In the genomic region with DNA sequence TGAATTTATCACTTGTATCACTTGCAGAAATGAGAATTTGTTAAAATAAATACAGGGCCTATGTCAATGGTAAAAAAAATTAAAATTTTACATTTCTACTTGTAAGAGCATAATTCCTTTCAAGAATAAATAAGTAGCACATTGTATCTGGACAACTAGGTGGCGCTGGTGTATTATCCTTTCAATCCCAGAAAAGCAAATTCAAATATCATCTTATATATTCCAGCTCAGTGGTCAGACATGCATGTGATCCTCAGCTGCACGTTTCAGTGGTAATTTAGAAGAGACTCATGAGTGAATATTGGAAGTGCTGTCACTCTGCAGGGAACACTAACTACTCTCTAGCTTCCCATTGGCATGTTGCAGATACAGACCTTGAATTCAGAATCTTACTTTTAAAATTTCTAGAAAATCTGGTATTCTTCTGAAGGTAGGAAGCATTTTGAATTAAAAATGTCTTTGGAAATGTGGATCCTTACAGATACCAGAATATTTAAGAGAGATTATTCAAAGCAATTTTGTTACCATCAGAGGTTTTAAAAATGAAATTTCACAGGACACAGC, we compare ENCODE assay signal across 8 cellular contexts.
DNase-seq lines count a peak whose midpoint lies in the region; ATAC-seq and TF ChIP-seq lines count a peak whose summit lies in the region.

No MANE protein-coding gene starts in this region.

- no peak for ATAC-seq in GM23338
- no peak for ATAC-seq in stimulated activated naive B cell treated with anti-CD40 and anti-IgM and Interleukin-4, amounts not matched to agents 10 μg/mL and 1 μg/mL and 100 μg/mL, for 72 hours (replicated peaks)
- no peak for ATAC-seq in HG02678 (IDR thresholded peaks at IDR 0.05; ENCODE audit: unreplicated experiment)

- no peaks in the 10 kb centered on the region for H3K9me3 Mint-ChIP-seq in GM23338
- H3K9me3 Mint-ChIP-seq in stimulated activated naive B cell treated with anti-CD40 and anti-IgM and Interleukin-4, amounts not matched to agents 10 μg/mL and 1 μg/mL and 100 μg/mL, for 72 hours, result no peaks in the 10 kb centered on the region

- H3K4me3 ChIP-seq in GM23338, result no peak overlapping the region

- no peak overlapping the region for H3K27ac ChIP-seq in GM23338 (ENCODE audit: low read depth)

- H3K36me3 ChIP-seq in GM23338 (ENCODE audit: insufficient read depth), result no peaks in the 10 kb centered on the region

- no peaks in the 10 kb centered on the region for H3K79me2 ChIP-seq in GM23338 (replicated peaks; ENCODE audit: insufficient read depth)

- peaks cover 14% of the 10 kb centered on the region for H3K4me1 ChIP-seq in GM23338 (ENCODE audit: insufficient read depth)

- no peak overlapping the region for H3K4me3 Mint-ChIP-seq in GM23338
- H3K4me3 Mint-ChIP-seq in stimulated activated naive B cell treated with anti-CD40 and anti-IgM and Interleukin-4, amounts not matched to agents 10 μg/mL and 1 μg/mL and 100 μg/mL, for 72 hours, result no peak overlapping the region

- no peaks in the 10 kb centered on the region for H4K20me1 ChIP-seq in GM23338 (replicated peaks; ENCODE audit: insufficient read depth)

- H3K4me1 Mint-ChIP-seq in GM23338, result peaks cover 20% of the 10 kb centered on the region
- peaks cover 0 to 8% of the 10 kb centered on the region in 2 donors for H3K4me1 Mint-ChIP-seq in stimulated activated naive B cell treated with anti-CD40 and anti-IgM and Interleukin-4, amounts not matched to agents 10 μg/mL and 1 μg/mL and 100 μg/mL, for 72 hours

- H3K4me2 ChIP-seq in GM23338, result 0 out of 2 replicates have a peak overlapping the region, but pooled peaks have one; percentile 2

- peak; percentile 67 to 91 for TF ChIP-seq CTCF in GM23338 (conservative IDR thresholded peaks at IDR 0.05; ENCODE audit: low read depth in 2 of 2)

- no peak overlapping the region for H2AFZ ChIP-seq in GM23338

- in situ Hi-C loops in ACHN (cut with HindIII; ENCODE audit: low pct_ligation_motif_present, low pct_unique_long_range_greater_than_20kb, low sequenced_read_pairs), result no loop called here

- no peak overlapping the region for H3K27ac Mint-ChIP-seq in GM23338
- no peak overlapping the region for H3K27ac Mint-ChIP-seq in stimulated activated naive B cell treated with anti-CD40 and anti-IgM and Interleukin-4, amounts not matched to agents 10 μg/mL and 1 μg/mL and 100 μg/mL, for 72 hours

- H3K27me3 Mint-ChIP-seq in GM23338 (ENCODE audit: insufficient read depth, low read depth, poor library complexity), result no peaks in the 10 kb centered on the region
- H3K27me3 Mint-ChIP-seq in stimulated activated naive B cell treated with anti-CD40 and anti-IgM and Interleukin-4, amounts not matched to agents 10 μg/mL and 1 μg/mL and 100 μg/mL, for 72 hours, result no peaks in the 10 kb centered on the region

- no peaks in the 10 kb centered on the region for H3K9me2 ChIP-seq in GM23338 (ENCODE audit: insufficient read depth)

- H3K36me3 Mint-ChIP-seq in GM23338 (ENCODE audit: low read depth), result peaks cover 8% of the 10 kb centered on the region; the same call in 2 of the 3 replicates
- H3K36me3 Mint-ChIP-seq in stimulated activated naive B cell treated with anti-CD40 and anti-IgM and Interleukin-4, amounts not matched to agents 10 μg/mL and 1 μg/mL and 100 μg/mL, for 72 hours, result no peaks in the 10 kb centered on the region

- peak; percentile 60 for DNase-seq in ACHN
- peak; percentile 67 for DNase-seq in GM23338 (ENCODE audit: low spot score)
- peak; percentile 5 for DNase-seq in NCI-H2196 (lab: John Stamatoyannopoulos, UW; ENCODE audit: unreplicated experiment)
- DNase-seq in amniotic stem cell (lab: John Stamatoyannopoulos, UW), result peak; percentile 45
- peak; percentile 62 for DNase-seq in kidney glomerular epithelial cell (lab: John Stamatoyannopoulos, UW)
- no peak for DNase-seq in stimulated activated naive B cell treated with anti-CD40 and anti-IgM and Interleukin-4, amounts not matched to agents 10 μg/mL and 1 μg/mL and 100 μg/mL, for 72 hours
- no peak for DNase-seq in activated effector memory CD4-positive, alpha-beta T cell treated with anti-CD3 and anti-CD28 coated beads, Interleukin-2, amount 50 U/mL, for 16 hours

- no peaks in the 10 kb centered on the region for H3K27me3 ChIP-seq in GM23338 (ENCODE audit: insufficient read depth)

- no peaks in the 10 kb centered on the region for H3F3A ChIP-seq in GM23338 (replicated peaks; ENCODE audit: low read depth)

TF ChIP-seq in GM23338, 12 proteins besides CTCF, POLR2A, EP300 and RAD21 (continues in another document):
- TF ChIP-seq, protein P1, sequence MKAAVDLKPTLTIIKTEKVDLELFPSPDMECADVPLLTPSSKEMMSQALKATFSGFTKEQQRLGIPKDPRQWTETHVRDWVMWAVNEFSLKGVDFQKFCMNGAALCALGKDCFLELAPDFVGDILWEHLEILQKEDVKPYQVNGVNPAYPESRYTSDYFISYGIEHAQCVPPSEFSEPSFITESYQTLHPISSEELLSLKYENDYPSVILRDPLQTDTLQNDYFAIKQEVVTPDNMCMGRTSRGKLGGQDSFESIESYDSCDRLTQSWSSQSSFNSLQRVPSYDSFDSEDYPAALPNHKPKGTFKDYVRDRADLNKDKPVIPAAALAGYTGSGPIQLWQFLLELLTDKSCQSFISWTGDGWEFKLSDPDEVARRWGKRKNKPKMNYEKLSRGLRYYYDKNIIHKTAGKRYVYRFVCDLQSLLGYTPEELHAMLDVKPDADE (IDR thresholded peaks at IDR 0.05), result no peak
- TF ChIP-seq STAT1 (IDR thresholded peaks at IDR 0.05; ENCODE audit: unreplicated experiment) (no peak), POLR2AphosphoS5 (IDR thresholded peaks at IDR 0.05; ENCODE audit: low read depth) (no peak), ZNF114 (CRISPR knock-in tag; IDR thresholded peaks at IDR 0.05) (no peak), ZNF331 (CRISPR knock-in tag; IDR thresholded peaks at IDR 0.05; ENCODE audit: low read depth) (no peak), NANOG (IDR thresholded peaks at IDR 0.05; ENCODE audit: borderline replicate concordance) (no peak), EZH2 (IDR thresholded peaks at IDR 0.05; ENCODE audit: low read depth, unreplicated experiment) (no peak), EZH2phosphoT487 (IDR thresholded peaks at IDR 0.05; ENCODE audit: unreplicated experiment) (no peak), JUNB (IDR thresholded peaks at IDR 0.05; ENCODE audit: unreplicated experiment) (no peak), CREB1 (CRISPR knock-in tag; IDR thresholded peaks at IDR 0.05; ENCODE audit: low read depth) (no peak)
- TF ChIP-seq, protein P2, sequence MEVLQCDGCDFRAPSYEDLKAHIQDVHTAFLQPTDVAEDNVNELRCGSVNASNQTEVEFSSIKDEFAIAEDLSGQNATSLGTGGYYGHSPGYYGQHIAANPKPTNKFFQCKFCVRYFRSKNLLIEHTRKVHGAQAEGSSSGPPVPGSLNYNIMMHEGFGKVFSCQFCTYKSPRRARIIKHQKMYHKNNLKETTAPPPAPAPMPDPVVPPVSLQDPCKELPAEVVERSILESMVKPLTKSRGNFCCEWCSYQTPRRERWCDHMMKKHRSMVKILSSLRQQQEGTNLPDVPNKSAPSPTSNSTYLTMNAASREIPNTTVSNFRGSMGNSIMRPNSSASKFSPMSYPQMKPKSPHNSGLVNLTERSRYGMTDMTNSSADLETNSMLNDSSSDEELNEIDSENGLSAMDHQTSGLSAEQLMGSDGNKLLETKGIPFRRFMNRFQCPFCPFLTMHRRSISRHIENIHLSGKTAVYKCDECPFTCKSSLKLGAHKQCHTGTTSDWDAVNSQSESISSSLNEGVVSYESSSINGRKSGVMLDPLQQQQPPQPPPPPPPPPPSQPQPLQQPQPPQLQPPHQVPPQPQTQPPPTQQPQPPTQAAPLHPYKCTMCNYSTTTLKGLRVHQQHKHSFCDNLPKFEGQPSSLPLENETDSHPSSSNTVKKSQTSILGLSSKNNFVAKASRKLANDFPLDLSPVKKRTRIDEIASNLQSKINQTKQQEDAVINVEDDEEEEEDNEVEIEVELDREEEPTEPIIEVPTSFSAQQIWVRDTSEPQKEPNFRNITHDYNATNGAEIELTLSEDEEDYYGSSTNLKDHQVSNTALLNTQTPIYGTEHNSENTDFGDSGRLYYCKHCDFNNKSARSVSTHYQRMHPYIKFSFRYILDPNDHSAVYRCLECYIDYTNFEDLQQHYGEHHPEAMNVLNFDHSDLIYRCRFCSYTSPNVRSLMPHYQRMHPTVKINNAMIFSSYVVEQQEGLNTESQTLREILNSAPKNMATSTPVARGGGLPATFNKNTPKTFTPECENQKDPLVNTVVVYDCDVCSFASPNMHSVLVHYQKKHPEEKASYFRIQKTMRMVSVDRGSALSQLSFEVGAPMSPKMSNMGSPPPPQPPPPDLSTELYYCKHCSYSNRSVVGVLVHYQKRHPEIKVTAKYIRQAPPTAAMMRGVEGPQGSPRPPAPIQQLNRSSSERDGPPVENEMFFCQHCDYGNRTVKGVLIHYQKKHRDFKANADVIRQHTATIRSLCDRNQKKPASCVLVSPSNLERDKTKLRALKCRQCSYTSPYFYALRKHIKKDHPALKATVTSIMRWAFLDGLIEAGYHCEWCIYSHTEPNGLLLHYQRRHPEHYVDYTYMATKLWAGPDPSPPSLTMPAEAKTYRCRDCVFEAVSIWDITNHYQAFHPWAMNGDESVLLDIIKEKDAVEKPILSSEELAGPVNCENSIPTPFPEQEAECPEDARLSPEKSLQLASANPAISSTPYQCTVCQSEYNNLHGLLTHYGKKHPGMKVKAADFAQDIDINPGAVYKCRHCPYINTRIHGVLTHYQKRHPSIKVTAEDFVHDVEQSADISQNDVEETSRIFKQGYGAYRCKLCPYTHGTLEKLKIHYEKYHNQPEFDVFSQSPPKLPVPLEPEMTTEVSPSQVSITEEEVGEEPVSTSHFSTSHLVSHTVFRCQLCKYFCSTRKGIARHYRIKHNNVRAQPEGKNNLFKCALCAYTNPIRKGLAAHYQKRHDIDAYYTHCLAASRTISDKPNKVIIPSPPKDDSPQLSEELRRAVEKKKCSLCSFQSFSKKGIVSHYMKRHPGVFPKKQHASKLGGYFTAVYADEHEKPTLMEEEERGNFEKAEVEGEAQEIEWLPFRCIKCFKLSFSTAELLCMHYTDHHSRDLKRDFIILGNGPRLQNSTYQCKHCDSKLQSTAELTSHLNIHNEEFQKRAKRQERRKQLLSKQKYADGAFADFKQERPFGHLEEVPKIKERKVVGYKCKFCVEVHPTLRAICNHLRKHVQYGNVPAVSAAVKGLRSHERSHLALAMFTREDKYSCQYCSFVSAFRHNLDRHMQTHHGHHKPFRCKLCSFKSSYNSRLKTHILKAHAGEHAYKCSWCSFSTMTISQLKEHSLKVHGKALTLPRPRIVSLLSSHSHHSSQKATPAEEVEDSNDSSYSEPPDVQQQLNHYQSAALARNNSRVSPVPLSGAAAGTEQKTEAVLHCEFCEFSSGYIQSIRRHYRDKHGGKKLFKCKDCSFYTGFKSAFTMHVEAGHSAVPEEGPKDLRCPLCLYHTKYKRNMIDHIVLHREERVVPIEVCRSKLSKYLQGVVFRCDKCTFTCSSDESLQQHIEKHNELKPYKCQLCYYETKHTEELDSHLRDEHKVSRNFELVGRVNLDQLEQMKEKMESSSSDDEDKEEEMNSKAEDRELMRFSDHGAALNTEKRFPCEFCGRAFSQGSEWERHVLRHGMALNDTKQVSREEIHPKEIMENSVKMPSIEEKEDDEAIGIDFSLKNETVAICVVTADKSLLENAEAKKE (CRISPR knock-in tag; IDR thresholded peaks at IDR 0.05), result no peak

Comparison
In these comparisons a context has a peak if more than half of its experiments do, and no peak if none do; other contexts are left out.
1. DNase-seq: peak in ACHN (single experiment), GM23338 (single experiment), NCI-H2196 (single experiment), amniotic stem cell (single experiment) and kidney glomerular epithelial cell (single experiment); none in stimulated activated naive B cell treated with anti-CD40 and anti-IgM and Interleukin-4, amounts not matched to agents 10 μg/mL and 1 μg/mL and 100 μg/mL, for 72 hours (single experiment) and activated effector memory CD4-positive, alpha-beta T cell treated with anti-CD3 and anti-CD28 coated beads, Interleukin-2, amount 50 U/mL, for 16 hours (single experiment).